In genomic region chr16:22641030-22641671, GRCh38 we compare ENCODE assay signal across 11 cellular contexts.
DNase-seq lines count a peak whose midpoint lies in the region; ATAC-seq, FAIRE-seq and TF ChIP-seq lines count a peak whose summit lies in the region.
"Had no signal": no experiment of that assay in that cellular context is flagged by ENCODE, and none has a peak within 500 bp of the region (broad histone marks: within the 10 kb centered on the region; RNA-seq: fewer than 3 reads in every experiment).

No MANE protein-coding gene starts in this region.

- H2BK120ac ChIP-seq in H1 (replicated peaks; ENCODE audit: low read depth, low read length) (no peak overlapping the region), neuronal stem cell (ENCODE audit: low read depth, low read length) (no peak overlapping the region)

- H3K4me1 ChIP-seq in NT2/D1 (ENCODE audit: insufficient read depth, insufficient read length) (no peaks in the 10 kb centered on the region), H1 (replicated peaks in 1 of 4; ENCODE audit: control insufficient read depth in 3 of 4, insufficient read depth in 4 of 4, low read length in 3 of 4) (peaks cover 2 to 14% (median 5%) of the 10 kb centered on the region in 4 experiments; a peak in 5 of 7 replicates), neuronal stem cell (ENCODE audit: control insufficient read depth in 2 of 2, insufficient read depth in 1 of 2, low read depth in 1 of 2, low read length in 2 of 2) (no peaks in the 10 kb centered on the region)

- H3K9me3 ChIP-seq in NT2/D1 (ENCODE audit: insufficient read depth, low read length) = no peaks in the 10 kb centered on the region
- H3K9me3 ChIP-seq in H1 (ENCODE audit: insufficient read depth in 2 of 2, low read depth in 1 of 2, low read length in 1 of 2) = peaks cover 0 to 3% of the 10 kb centered on the region in 2 experiments; a peak in 1 of 4 replicates
- H3K9me3 ChIP-seq in neuronal stem cell (replicated peaks in 1 of 2; ENCODE audit: control insufficient read depth in 2 of 2, insufficient read depth in 1 of 2, low read depth in 1 of 2, low read length in 2 of 2) = peaks cover 0 to 2% of the 10 kb centered on the region in 2 donors

- H3K27me3 Mint-ChIP-seq in activated CD4-positive, alpha-beta T cell treated with anti-CD3 and anti-CD28 coated beads, Interleukin-2, amount 10 ng/mL, durations not matched to agents 24 days and 14 days = no peaks in the 10 kb centered on the region

- no peak for ATAC-seq in GM18520 (IDR thresholded peaks at IDR 0.05; ENCODE audit: unreplicated experiment)
- ATAC-seq: activated T-cell treated with anti-CD3 and anti-CD28 coated beads, Interleukin-2, amount 50 U/mL, for 72 hours had no signal

- no peaks in the 10 kb centered on the region for H3K36me3 Mint-ChIP-seq in activated CD4-positive, alpha-beta T cell treated with anti-CD3 and anti-CD28 coated beads, Interleukin-2, amount 10 ng/mL, durations not matched to agents 24 days and 14 days (ENCODE audit: low read depth)

- H2AFZ ChIP-seq in H1 (ENCODE audit: low read length) (no peak overlapping the region), neuronal stem cell (ENCODE audit: low read length) (no peak overlapping the region)

- H2BK5ac ChIP-seq in H1 (ENCODE audit: low read depth, low read length) (no peak overlapping the region), neuronal stem cell (ENCODE audit: low read length) (no peak overlapping the region)

- H3K4me3 Mint-ChIP-seq in activated CD4-positive, alpha-beta T cell treated with anti-CD3 and anti-CD28 coated beads, Interleukin-2, amount 10 ng/mL, durations not matched to agents 24 days and 14 days = no peak overlapping the region
- H3K4me3 Mint-ChIP-seq: activated T-cell treated with anti-CD3 and anti-CD28 coated beads, Interleukin-2, amount 50 U/mL, for 72 hours had no signal

- H3K27me3 ChIP-seq in NT2/D1 (ENCODE audit: insufficient read depth, insufficient read length) (no peaks in the 10 kb centered on the region), H1 (replicated peaks in 1 of 4; ENCODE audit: control insufficient read depth in 3 of 4, extremely low read depth in 1 of 4, insufficient read depth in 3 of 4, low read length in 3 of 4) (no peaks in the 10 kb centered on the region), neuronal stem cell (ENCODE audit: control insufficient read depth in 3 of 3, insufficient read depth in 3 of 3, low read depth in 1 of 3, low read length in 3 of 3) (peaks cover 0 to 8% (median 4%) of the 10 kb centered on the region in 3 experiments)

- H3K27ac Mint-ChIP-seq in activated CD4-positive, alpha-beta T cell treated with anti-CD3 and anti-CD28 coated beads, Interleukin-2, amount 10 ng/mL, durations not matched to agents 24 days and 14 days = no peak overlapping the region
- H3K27ac Mint-ChIP-seq: activated T-cell treated with anti-CD3 and anti-CD28 coated beads, Interleukin-2, amount 50 U/mL, for 72 hours had no signal

- peak; percentile 70 for DNase-seq in activated CD4-positive, alpha-beta T cell treated with anti-CD3 and anti-CD28 coated beads, Interleukin-2, amount 10 ng/mL, durations not matched to agents 24 days and 14 days
- DNase-seq in activated CD4-positive, alpha-beta T cell treated with anti-CD3 and anti-CD28 coated beads for 1 hour = no peak
- DNase-seq in NT2/D1 (ENCODE audit: low read depth, low spot score) (peak; percentile 65), H1 (ENCODE audit: low read depth in 1 of 2, low spot score in 2 of 2) (peak in 1 of 2 experiments; percentile 69), neuronal stem cell (ENCODE audit: low spot score) (peak; percentile 38), DMS153 (lab: John Stamatoyannopoulos, UW) (no peak)
- DNase-seq in stimulated activated CD4-positive, alpha-beta T cell treated with anti-CD3 and anti-CD28 coated beads, Interleukin-1b, Interleukin-23, amount 100 ng/mL, for 48 hours = no peak
- DNase-seq: activated T-cell treated with anti-CD3 and anti-CD28 coated beads, Interleukin-2, amount 50 U/mL, for 72 hours; KG1 had no signal

- H3K4me3 ChIP-seq in NT2/D1 (ENCODE audit: insufficient read length, low read depth) (no peak overlapping the region), H1 (ENCODE audit: extremely low read depth in 1 of 4, insufficient read depth in 2 of 4, low read depth in 3 of 4, low read length in 4 of 4) (no peak overlapping the region), neuronal stem cell (ENCODE audit: low read length in 2 of 2) (no peak overlapping the region)

- no peak for TF ChIP-seq POLR2A in H1 (IDR thresholded peaks at IDR 0.05; ENCODE audit: control extremely low read depth in 1 of 2, low read depth in 2 of 2, low read length in 2 of 2)

- no peak overlapping the region for H4K91ac ChIP-seq in H1 (replicated peaks; ENCODE audit: insufficient read length, low read length)
- no peak overlapping the region for H4K91ac ChIP-seq in neuronal stem cell (ENCODE audit: low read depth, low read length, poor library complexity)

- TF ChIP-seq CTCF in H1 (IDR thresholded peaks at IDR 0.05; ENCODE audit: control extremely low read depth in 1 of 3, insufficient read depth in 1 of 3, low read depth in 1 of 3, low read length in 3 of 3) = no peak

- H2BK12ac ChIP-seq in H1 (ENCODE audit: low read depth, low read length) (no peak overlapping the region), neuronal stem cell (ENCODE audit: low read length) (no peak overlapping the region)

- no peaks in the 10 kb centered on the region for H4K20me1 ChIP-seq in H1 (replicated peaks in 1 of 2; ENCODE audit: control insufficient read depth in 1 of 2, insufficient read depth in 2 of 2, low read length in 2 of 2)

- no peaks in the 10 kb centered on the region for H3K9me3 Mint-ChIP-seq in activated CD4-positive, alpha-beta T cell treated with anti-CD3 and anti-CD28 coated beads, Interleukin-2, amount 10 ng/mL, durations not matched to agents 24 days and 14 days
- H3K9me3 Mint-ChIP-seq: activated T-cell treated with anti-CD3 and anti-CD28 coated beads, Interleukin-2, amount 50 U/mL, for 72 hours had no signal

- H3K79me2 ChIP-seq in H1 (ENCODE audit: control insufficient read depth in 1 of 2, insufficient read depth in 2 of 2, low read length in 2 of 2) = no peaks in the 10 kb centered on the region

- no peaks in the 10 kb centered on the region for H3K23me2 ChIP-seq in H1 (ENCODE audit: low read depth, low read length)

- H3K36me3 ChIP-seq in NT2/D1 (ENCODE audit: insufficient read depth, insufficient read length, low read length) = no peaks in the 10 kb centered on the region
- H3K36me3 ChIP-seq in H1 (ENCODE audit: control insufficient read depth in 2 of 4, insufficient read depth in 4 of 4, low read length in 3 of 4) = no peaks in the 10 kb centered on the region
- H3K36me3 ChIP-seq in neuronal stem cell (replicated peaks in 1 of 2; ENCODE audit: control insufficient read depth in 2 of 2, insufficient read depth in 2 of 2, low read length in 2 of 2) = no peaks in the 10 kb centered on the region

- CTCF ChIA-PET in H1 (lab: Charles Lee; ENCODE audit: partially characterized antibody) = interaction anchor here (0.9 to 1.9 kb wide), 3 partner anchors 34 to 249 kb away, joined by 3 read pairs; no protein-coding TSS in a partner anchor

- no peak overlapping the region for H3K4me2 ChIP-seq in H1 (ENCODE audit: insufficient read depth in 1 of 2, low read depth in 2 of 2, low read length in 2 of 2)
- no peak overlapping the region for H3K4me2 ChIP-seq in neuronal stem cell (ENCODE audit: insufficient read depth, low read length, poor library complexity, severe bottlenecking)

- no peak overlapping the region for H3K18ac ChIP-seq in H1 (ENCODE audit: extremely low read depth, low read length)
- H3K18ac ChIP-seq in neuronal stem cell (ENCODE audit: low read length) = no peak overlapping the region

- H2BK15ac ChIP-seq in H1 (ENCODE audit: low read length) (no peak overlapping the region), neuronal stem cell (ENCODE audit: low read length) (no peak overlapping the region)

- H3K14ac ChIP-seq in H1 (ENCODE audit: insufficient read length) (no peak overlapping the region), neuronal stem cell (ENCODE audit: low read length) (no peak overlapping the region)

- no peak for TF ChIP-seq RAD21 in H1 (IDR thresholded peaks at IDR 0.05 in 1 of 2, conservative IDR thresholded peaks at IDR 0.05 in 1 of 2; ENCODE audit: low read depth in 2 of 2, low read length in 2 of 2)

- no peak overlapping the region for H3K4ac ChIP-seq in H1 (replicated peaks; ENCODE audit: insufficient read length, low read depth, low read length)
- H3K4ac ChIP-seq in neuronal stem cell (ENCODE audit: low read length) = no peak overlapping the region

- intact Hi-C loops in activated CD4-positive, alpha-beta T cell treated with anti-CD3 and anti-CD28 coated beads, Interleukin-2, amount 10 ng/mL, durations not matched to agents 24 days and 14 days (cut with micrococcal nuclease) = no loop called here

- TF ChIP-seq EP300 in H1 (IDR thresholded peaks at IDR 0.05; ENCODE audit: borderline replicate concordance in 1 of 2, low read depth in 2 of 2, low read length in 2 of 2) = no peak

- WGBS in H1 (ENCODE audit: extremely low coverage in 1 of 2, insufficient coverage in 1 of 2, insufficient read length in 1 of 2, insufficient replicate concordance in 2 of 2, low coverage in 1 of 2, low lambda C conversion rate in 2 of 2, missing lambda C conversion rate in 1 of 2), 2 experiments = 65% methylated on average over 1 of the region's 1 CpG; no CpG with 5 or more reads in 1 of the 2 experiments
- WGBS in neuronal stem cell (ENCODE audit: extremely low coverage in 2 of 2, insufficient read length in 2 of 2, insufficient replicate concordance in 1 of 2), 2 donors = no CpG with 5 or more reads among the region's 1 CpG

- no peak overlapping the region for H3K23ac ChIP-seq in H1 (ENCODE audit: insufficient read length)
- no peak overlapping the region for H3K23ac ChIP-seq in neuronal stem cell (ENCODE audit: low read depth, low read length, poor library complexity)

- H2AK5ac ChIP-seq in H1 (ENCODE audit: low read depth, low read length) = no peak overlapping the region
- no peak overlapping the region for H2AK5ac ChIP-seq in neuronal stem cell (ENCODE audit: low read depth, low read length)

- H4K8ac ChIP-seq in H1 (ENCODE audit: extremely low read depth, insufficient read depth, low read length) (no peak overlapping the region), neuronal stem cell (ENCODE audit: low read depth, low read length) (no peak overlapping the region)

- H3K27ac ChIP-seq in H1 (ENCODE audit: low read depth, low read length) = no peak overlapping the region
- no peak overlapping the region for H3K27ac ChIP-seq in neuronal stem cell (replicated peaks; ENCODE audit: low read length)
- H3K27ac ChIP-seq: epithelial cell of prostate had no signal

- no peak overlapping the region for H3K56ac ChIP-seq in H1 (replicated peaks; ENCODE audit: insufficient read length, low read depth, low read length)

- H3K9ac ChIP-seq in NT2/D1 (ENCODE audit: insufficient read length, low read depth) (no peak overlapping the region), H1 (replicated peaks in 1 of 4; ENCODE audit: extremely low read depth in 1 of 4, low read depth in 3 of 4, low read length in 3 of 4) (no peak overlapping the region), neuronal stem cell (ENCODE audit: low read depth, low read length, poor library complexity) (no peak overlapping the region)

- H3K79me1 ChIP-seq in H1 (ENCODE audit: low read depth, low read length) (no peaks in the 10 kb centered on the region), neuronal stem cell (ENCODE audit: low read depth, low read length) (no peaks in the 10 kb centered on the region)

- peak; percentile 7 for FAIRE-seq in H1 (lab: Jason Lieb, UNC)

- no peaks in the 10 kb centered on the region for H3K4me1 Mint-ChIP-seq in activated CD4-positive, alpha-beta T cell treated with anti-CD3 and anti-CD28 coated beads, Interleukin-2, amount 10 ng/mL, durations not matched to agents 24 days and 14 days

- no peak overlapping the region for H4K5ac ChIP-seq in H1 (ENCODE audit: insufficient read length, low read depth, low read length)

- POLR2A ChIA-PET in H1 (lab: Charles Lee; ENCODE audit: partially characterized antibody) = interaction anchor here (0.6 to 1.4 kb wide), 2 partner anchors 13 to 1083 kb away, joined by 3 to 5 read pairs; no protein-coding TSS in a partner anchor

- H2BK20ac ChIP-seq in H1 (ENCODE audit: low read length) = peak overlapping the region; percentile 53; the same call in 1 of the 2 replicates

Comparison
In these comparisons a context has a peak if more than half of its experiments do, and no peak if none do; other contexts are left out.
1. DNase-seq: peak in activated CD4-positive, alpha-beta T cell treated with anti-CD3 and anti-CD28 coated beads, Interleukin-2, amount 10 ng/mL, durations not matched to agents 24 days and 14 days (single experiment), NT2/D1 (single experiment) and neuronal stem cell (single experiment); none in activated CD4-positive, alpha-beta T cell treated with anti-CD3 and anti-CD28 coated beads for 1 hour (single experiment), DMS153 (single experiment) and stimulated activated CD4-positive, alpha-beta T cell treated with anti-CD3 and anti-CD28 coated beads, Interleukin-1b, Interleukin-23, amount 100 ng/mL, for 48 hours (single experiment).